In genomic region chr10:74081192-74081803, GRCh38 we compare ENCODE assay signal across 1 cellular context.
TF ChIP-seq lines count a peak whose summit lies in the region.

No MANE protein-coding gene starts in this region.

TF ChIP-seq in K562, 482 proteins besides CTCF, POLR2A, EP300 and RAD21 (continued from another document):
- no peak for TF ChIP-seq ZNF592 (IDR thresholded peaks at IDR 0.05)
- TF ChIP-seq HES1 (IDR thresholded peaks at IDR 0.05; ENCODE audit: low read depth) = no peak
- no peak for TF ChIP-seq NFYB (IDR thresholded peaks at IDR 0.05; ENCODE audit: extremely low read depth, insufficient read length)
- no peak for TF ChIP-seq CUX1 (CRISPR knock-in tag; IDR thresholded peaks at IDR 0.05)
- no peak for TF ChIP-seq CHAMP1 (IDR thresholded peaks at IDR 0.05)
- TF ChIP-seq KAT7 (CRISPR knock-in tag; IDR thresholded peaks at IDR 0.05; ENCODE audit: borderline replicate concordance) = 0 out of 2 replicates have a peak, but pooled peaks have one; percentile 21
